In the genomic region with DNA sequence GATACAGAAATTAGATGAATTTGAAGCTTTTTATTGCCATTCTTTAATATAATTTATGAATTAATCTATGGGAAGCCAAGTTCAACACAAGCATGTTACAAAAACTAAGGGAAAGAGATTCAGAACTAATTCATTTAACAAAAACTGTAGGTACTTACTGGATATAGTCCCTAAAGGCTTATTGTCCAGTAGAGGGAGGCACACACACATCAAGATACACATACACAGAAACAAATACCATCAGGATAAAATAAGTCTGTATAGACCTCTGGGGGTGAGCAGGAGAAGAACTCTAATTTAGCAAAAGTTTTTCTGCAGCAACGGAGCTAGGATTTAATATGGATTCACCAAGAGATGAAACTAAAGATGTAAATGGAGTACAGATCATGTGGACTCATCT, we compare ENCODE assay signal across 8 cellular contexts.
DNase-seq lines count a peak whose midpoint lies in the region; ATAC-seq and TF ChIP-seq lines count a peak whose summit lies in the region.

No MANE protein-coding gene starts in this region.

- no peak overlapping the region for H3K27ac ChIP-seq in breast epithelium
- no peak overlapping the region for H3K27ac ChIP-seq in esophagus muscularis mucosa (replicated peaks in 1 of 4)
- no peak overlapping the region for H3K27ac ChIP-seq in WERI-Rb-1

- ATAC-seq in sciatic nerve, result peak; percentile 69
- no peak for ATAC-seq in GM19397 (IDR thresholded peaks at IDR 0.05; ENCODE audit: unreplicated experiment)
- no peak for ATAC-seq in GM18520 (IDR thresholded peaks at IDR 0.05; ENCODE audit: unreplicated experiment)

- H3K27me3 Mint-ChIP-seq in MCF 10A (ENCODE audit: insufficient read depth, unreplicated experiment), result peaks cover 15% of the 10 kb centered on the region

- TF ChIP-seq CTCF in MCF 10A (IDR thresholded peaks at IDR 0.05; ENCODE audit: unreplicated experiment), result peak; percentile 47
- peak in 1 of 3 donors; percentile 38 for TF ChIP-seq CTCF in breast epithelium (IDR thresholded peaks at IDR 0.05)
- TF ChIP-seq CTCF in esophagus muscularis mucosa (IDR thresholded peaks at IDR 0.05), result peak; percentile 26 to 45 (median 31)
- no peak for TF ChIP-seq CTCF in WERI-Rb-1 (IDR thresholded peaks at IDR 0.05; ENCODE audit: low read depth, low read length)

- H3K9me3 ChIP-seq in breast epithelium (no peaks in the 10 kb centered on the region), esophagus muscularis mucosa (no peaks in the 10 kb centered on the region), WERI-Rb-1 (ENCODE audit: severe bottlenecking) (no peaks in the 10 kb centered on the region)

- H3K4me1 Mint-ChIP-seq in MCF 10A (ENCODE audit: insufficient read depth, unreplicated experiment), result no peaks in the 10 kb centered on the region

- H3K4me1 ChIP-seq in breast epithelium (no peaks in the 10 kb centered on the region), esophagus muscularis mucosa (no peaks in the 10 kb centered on the region)

- no peaks in the 10 kb centered on the region for H3K36me3 Mint-ChIP-seq in MCF 10A (ENCODE audit: insufficient read depth, unreplicated experiment)

- TF ChIP-seq EP300 in esophagus muscularis mucosa (IDR thresholded peaks at IDR 0.05), result no peak

- DNase-seq in MCF 10A (ENCODE audit: unreplicated experiment), result peak; percentile 50
- DNase-seq in breast epithelium (ENCODE audit: low spot score in 2 of 2), result no peak
- peak; percentile 63 for DNase-seq in NOMO-1 treated with DMSO at 0.1 percent for 48 hours (lab: John Stamatoyannopoulos, UW; ENCODE audit: unreplicated experiment)
- no peak for DNase-seq in esophagus muscularis mucosa (ENCODE audit: extremely low spot score)
- DNase-seq in sciatic nerve (ENCODE audit: low spot score), result no peak
- DNase-seq in WERI-Rb-1, result no peak

- TF ChIP-seq POLR2A in breast epithelium (IDR thresholded peaks at IDR 0.05), result no peak
- TF ChIP-seq POLR2A in esophagus muscularis mucosa (IDR thresholded peaks at IDR 0.05; ENCODE audit: low read depth), result no peak

- H3K27ac Mint-ChIP-seq in MCF 10A (ENCODE audit: low read depth, unreplicated experiment), result no peak overlapping the region

- H3K4me3 ChIP-seq in breast epithelium (no peak overlapping the region), esophagus muscularis mucosa (no peak overlapping the region), WERI-Rb-1 (ENCODE audit: low read depth, low read length) (no peak overlapping the region)

- intact Hi-C loops in MCF 10A (cut with micrococcal nuclease) (loop anchor here (1.0 to 2.0 kb wide), 2 partner anchors 40 to 163 kb away; no protein-coding TSS in a partner anchor), breast epithelium (cut with DNase I; ENCODE audit: low total_unique reads) (no loop called here), esophagus muscularis mucosa (cut with DNase I) (loop anchor here (5.0 kb wide), 1 partner anchor 163 kb away; no protein-coding TSS in a partner anchor), sciatic nerve (cut with DNase I) (no loop called here)

- WGBS in esophagus muscularis mucosa, result 34% methylated on average over 1 of the region's 1 CpG

- H3K36me3 ChIP-seq in breast epithelium (no peaks in the 10 kb centered on the region), esophagus muscularis mucosa (peaks cover 0 to 17% (median 0%) of the 10 kb centered on the region in 4 donors), WERI-Rb-1 (no peaks in the 10 kb centered on the region)

- peaks cover 0 to 9% of the 10 kb centered on the region in 2 donors for H3K27me3 ChIP-seq in breast epithelium
- peaks cover 0 to 4% (median 0%) of the 10 kb centered on the region in 4 donors for H3K27me3 ChIP-seq in esophagus muscularis mucosa
- no peaks in the 10 kb centered on the region for H3K27me3 ChIP-seq in WERI-Rb-1 (ENCODE audit: insufficient read depth, low read depth, severe bottlenecking)

- no peak overlapping the region for H3K4me3 Mint-ChIP-seq in MCF 10A (ENCODE audit: unreplicated experiment)

- BruUV-seq in MCF 10A (replicated peaks; lab: Mats Ljungman, UMichigan), result no TSS peak

- POLR2A ChIA-PET in MCF 10A (lab: Yijun Ruan, JAX), result interaction anchor here (0.6 to 1.2 kb wide), 2 partner anchors 21 to 164 kb away, joined by 3 read pairs; no protein-coding TSS in a partner anchor

- CTCF ChIA-PET in MCF 10A (lab: Yijun Ruan, JAX), result interaction anchor here (0.6 to 3.4 kb wide), 23 partner anchors 9 to 354 kb away, joined by 3 to 33 read pairs (median 5); no protein-coding TSS in a partner anchor

- no peaks in the 10 kb centered on the region for H3K9me3 Mint-ChIP-seq in MCF 10A (ENCODE audit: unreplicated experiment)

Comparison
In these comparisons a context has a peak if more than half of its experiments do, and no peak if none do; other contexts are left out.
1. DNase-seq: peak in MCF 10A (single experiment) and NOMO-1 treated with DMSO at 0.1 percent for 48 hours (single experiment); none in breast epithelium (0 of 2), esophagus muscularis mucosa (single experiment), sciatic nerve (single experiment) and WERI-Rb-1 (single experiment).
2. intact Hi-C loops: an anchor here in MCF 10A (1.0 to 2.0 kb wide) and esophagus muscularis mucosa (5.0 kb wide); none called in breast epithelium and sciatic nerve.